23 cellular contexts compared by ENCODE assay signal in genomic region chr10:44005788-44006099, GRCh38.
"Had no signal": no experiment of that assay in that cellular context is flagged by ENCODE, and none has a peak within 500 bp of the region (broad histone marks: within the 10 kb centered on the region; RNA-seq: fewer than 3 reads in every experiment).

No MANE protein-coding gene starts in this region.

- H3K27ac ChIP-seq: ovary, parathyroid adenoma, psoas muscle, right lobe of liver, sigmoid colon, stomach, thoracic aorta, thyroid gland, tibial nerve, upper lobe of left lung, uterus had no signal

- ATAC-seq: naive thymus-derived CD8-positive, alpha-beta T cell; psoas muscle; stimulated activated effector memory CD8-positive, alpha-beta T cell treated with anti-CD3 and anti-CD28 coated beads, Interleukin-12 subunit alpha, Interleukin-12 subunit beta, amount 100 ng/mL, for 72 hours; stimulated activated naive B cell treated with anti-CD40 and anti-IgM and Interleukin-4, amounts not matched to agents 10 μg/mL and 1 μg/mL and 100 μg/mL, for 72 hours had no signal

- H3K36me3 ChIP-seq: ovary, right lobe of liver, sigmoid colon, stomach, thoracic aorta, thyroid gland, tibial nerve, upper lobe of left lung, uterus had no signal

- H3K4me3 ChIP-seq: ovary, psoas muscle, right lobe of liver, sigmoid colon, stomach, thoracic aorta, thyroid gland, tibial nerve, upper lobe of left lung, uterus had no signal

- H3K4me1 ChIP-seq: parathyroid adenoma, right lobe of liver, sigmoid colon, upper lobe of left lung, uterus had no signal

- H3K9me3 ChIP-seq: ovary, psoas muscle, right lobe of liver, sigmoid colon, stomach, thoracic aorta, thyroid gland, tibial nerve, upper lobe of left lung, uterus had no signal

- FAIRE-seq: small intestine had no signal

- DNase-seq: naive thymus-derived CD8-positive, alpha-beta T cell; nephron progenitor cell; occipital lobe; ovary; posterior cingulate gyrus; psoas muscle; right lobe of liver; sigmoid colon; small intestine; stimulated activated CD4-positive, alpha-beta T cell treated with anti-CD3 and anti-CD28 coated beads, Interleukin-15, amount 100 ng/mL, for 24 hours; stimulated activated CD4-positive, alpha-beta T cell treated with anti-CD3 and anti-CD28 coated beads, Interleukin-2, amount 100 ng/mL, for 24 hours; stimulated activated CD4-positive, alpha-beta T cell treated with anti-CD3 and anti-CD28 coated beads, Interleukin-2, amount 100 ng/mL, for 48 hours; stimulated activated CD4-positive, alpha-beta T cell treated with anti-CD3 and anti-CD28 coated beads, Interleukin-4, amount 100 ng/mL, for 24 hours; stimulated activated naive B cell treated with anti-CD40 and anti-IgM and Interleukin-4, amounts not matched to agents 10 μg/mL and 1 μg/mL and 100 μg/mL, for 72 hours; stimulated activated naive CD4-positive, alpha-beta T cell treated with Interleukin-2 at 50 U/mL for 16 hours; stomach; thyroid gland; uterus had no signal

- H3K27me3 ChIP-seq: ovary, right lobe of liver, sigmoid colon, stomach, thyroid gland, tibial nerve, upper lobe of left lung, uterus had no signal
